Comparison of ENCODE assay signal across 14 cellular contexts in genomic region chr16:86002178-86002577, GRCh38.
DNase-seq lines count a peak whose midpoint lies in the region; ATAC-seq and TF ChIP-seq lines count a peak whose summit lies in the region.
"Had no signal": no experiment of that assay in that cellular context is flagged by ENCODE, and none has a peak within 500 bp of the region (broad histone marks: within the 10 kb centered on the region; RNA-seq: fewer than 3 reads in every experiment).

No MANE protein-coding gene starts in this region.

- no peaks in the 10 kb centered on the region for H3K27me3 Mint-ChIP-seq in memory B cell

- DNase-seq in memory B cell (ENCODE audit: low spot score in 2 of 2), result no peak
- DNase-seq in right lobe of liver, result no peak
- no peak for DNase-seq in EL
- no peak for DNase-seq in CD1c-positive myeloid dendritic cell (ENCODE audit: extremely low spot score)
- DNase-seq in NCI-H1092 treated with DMSO at 0.1 percent for 48 hours (lab: John Stamatoyannopoulos, UW), result no peak
- DNase-seq: activated naive CD4-positive, alpha-beta T cell; brain microvascular endothelial cell; NCI-H226; T-helper 2 cell had no signal

- intact Hi-C loops in right lobe of liver (cut with DNase I), result no loop called here

- no peak overlapping the region for H3K4me3 ChIP-seq in right lobe of liver

- no peak for TF ChIP-seq CTCF in right lobe of liver (IDR thresholded peaks at IDR 0.05)

- ATAC-seq in GM18867 (IDR thresholded peaks at IDR 0.05; ENCODE audit: unreplicated experiment) (peak; percentile 88), GM21576 (IDR thresholded peaks at IDR 0.05; ENCODE audit: unreplicated experiment) (peak; percentile 59), HG03196 (IDR thresholded peaks at IDR 0.05; ENCODE audit: unreplicated experiment) (peak; percentile 33), memory B cell (ENCODE audit: low read depth) (peak; percentile 91), right lobe of liver (no peak)

- peaks cover 36% of the 10 kb centered on the region for H3K4me1 Mint-ChIP-seq in memory B cell
- H3K4me1 Mint-ChIP-seq: nephron had no signal

- H3K4me3 Mint-ChIP-seq in memory B cell, result peak overlapping the region; percentile 63
- H3K4me3 Mint-ChIP-seq: nephron had no signal

- WGBS in right lobe of liver (ENCODE audit: insufficient coverage, low coverage, low lambda C conversion rate, missing lambda C conversion rate), result 75% methylated on average over 3 of the region's 3 CpGs

- no peaks in the 10 kb centered on the region for H3K36me3 ChIP-seq in right lobe of liver
- H3K36me3 ChIP-seq: brain microvascular endothelial cell had no signal

- H3K4me1 ChIP-seq in right lobe of liver, result no peaks in the 10 kb centered on the region

- peak overlapping the region; percentile 61 for H3K27ac Mint-ChIP-seq in memory B cell
- H3K27ac Mint-ChIP-seq: nephron had no signal

- H3K27me3 ChIP-seq in right lobe of liver, result no peaks in the 10 kb centered on the region

- no peaks in the 10 kb centered on the region for H3K9me3 ChIP-seq in right lobe of liver

- TF ChIP-seq POLR2A in right lobe of liver (IDR thresholded peaks at IDR 0.05), result no peak

- H3K36me3 Mint-ChIP-seq in memory B cell, result no peaks in the 10 kb centered on the region

- H3K27ac ChIP-seq in right lobe of liver, result no peak overlapping the region
- H3K27ac ChIP-seq: brain microvascular endothelial cell, C4-2B had no signal

- H3K9me3 Mint-ChIP-seq in memory B cell, result no peaks in the 10 kb centered on the region

Comparison
In these comparisons a context has a peak if more than half of its experiments do, and no peak if none do; other contexts are left out.
1. ATAC-seq: peak in GM18867 (single experiment), GM21576 (single experiment), HG03196 (single experiment) and memory B cell (single experiment); none in right lobe of liver (0 of 4).